ENCODE assay signal across 1 cellular context in the genomic region with DNA sequence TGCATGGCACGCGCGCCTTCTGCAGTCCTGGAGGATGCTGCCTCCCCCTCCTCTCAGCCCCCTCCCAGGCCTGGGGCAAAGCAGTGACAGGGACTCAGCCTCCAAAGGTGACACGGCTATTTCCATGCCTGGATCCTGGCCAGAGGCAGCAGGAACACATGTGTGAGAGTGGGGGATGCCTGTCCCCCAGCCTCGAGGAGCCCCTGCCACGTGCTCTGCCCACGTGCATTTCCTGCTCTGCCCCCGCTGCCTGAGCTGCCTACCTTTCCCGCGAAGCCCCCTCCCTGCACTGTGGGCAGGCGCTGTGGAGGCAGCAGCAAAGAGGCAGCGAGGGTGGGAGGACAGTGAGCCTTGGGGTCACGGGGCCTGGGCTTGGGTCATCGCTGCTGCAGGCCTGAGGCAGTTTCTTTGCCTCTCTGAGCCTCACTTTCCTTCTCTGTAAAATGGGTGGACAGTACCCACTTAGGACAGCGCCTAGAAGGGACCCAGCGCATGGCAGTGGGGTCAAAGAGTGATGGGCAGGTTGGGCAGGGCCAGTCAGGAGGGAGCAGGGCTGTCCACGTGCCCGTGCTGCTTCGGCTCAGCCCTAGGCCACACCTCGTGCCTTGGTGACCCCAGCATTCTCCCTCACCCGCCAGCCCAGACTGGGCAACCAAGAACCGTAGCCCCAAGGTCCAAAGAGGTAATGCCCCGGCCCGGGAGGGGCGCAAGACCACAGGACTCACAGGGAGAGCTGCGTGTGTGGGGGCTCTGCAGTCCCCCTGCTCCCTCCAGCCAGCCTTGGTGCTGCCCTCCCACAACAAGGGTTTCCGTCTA.
TF ChIP-seq lines count a peak whose summit lies in the region.

No MANE protein-coding gene starts in this region.

TF ChIP-seq in SK-N-SH treated with all-trans-retinoic acid at 6 μM for 48 hours, 23 proteins besides CTCF, POLR2A, EP300 and RAD21 (continued from another document):
- TF ChIP-seq ZC3H10 (CRISPR knock-in tag; IDR thresholded peaks at IDR 0.05) (no peak), ZFP3 (CRISPR knock-in tag; IDR thresholded peaks at IDR 0.05) (no peak), ZNF70 (CRISPR knock-in tag; IDR thresholded peaks at IDR 0.05) (no peak), ZNF8 (CRISPR knock-in tag; IDR thresholded peaks at IDR 0.05) (no peak), TCF4 (CRISPR knock-in tag; IDR thresholded peaks at IDR 0.05; ENCODE audit: borderline replicate concordance) (no peak)
